ENCODE assay signal across 9 cellular contexts in the genomic region with DNA sequence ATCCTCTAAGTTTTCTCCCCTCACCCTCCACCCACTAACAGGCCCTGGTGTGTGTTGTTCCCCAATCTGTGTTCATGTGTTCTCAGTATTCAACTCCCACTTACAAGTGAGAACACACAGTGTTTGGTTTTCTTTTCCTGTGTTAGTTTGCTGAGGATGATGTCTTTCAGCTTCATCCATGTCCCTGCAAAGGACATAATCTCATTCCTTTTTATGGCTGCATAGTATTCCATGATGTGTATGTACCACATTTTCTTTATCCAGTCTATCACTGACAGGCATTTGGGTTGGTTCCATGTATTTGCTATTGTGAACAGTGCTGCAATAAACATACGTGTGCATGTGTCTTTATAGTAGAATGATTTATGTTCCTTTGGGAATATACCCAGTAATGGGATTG. TPM values are rescaled to one million over a fixed set of nuclear protein-coding genes. Genes with fewer than 3 reads are reported as not detected.
A peak's percentile ranks its signal among the peaks of the same experiment; 100 is the strongest.
DNase-seq lines count a peak whose midpoint lies in the region; ATAC-seq and TF ChIP-seq lines count a peak whose summit lies in the region.
"Not testable (repeated sequence)": the region's sequence is repeated elsewhere in the genome, so short reads cannot be mapped to it uniquely, and the experiment has no call there.
"Had no signal": no experiment of that assay in that cellular context is flagged by ENCODE, and none has a peak within 500 bp of the region (broad histone marks: within the 10 kb centered on the region; RNA-seq: fewer than 3 reads in every experiment).

No MANE protein-coding gene starts in this region.

- not testable (repeated sequence) for H3K9me3 ChIP-seq in HEK293 (ENCODE audit: control insufficient read depth, insufficient read depth, low read depth, low read length); Karpas-422 (ENCODE audit: low read length); neural progenitor cell (ENCODE audit: low read depth)

- H3K9me2 ChIP-seq in Karpas-422 (replicated peaks; ENCODE audit: insufficient read depth, low read length): not testable (repeated sequence)

- POLR2A ChIA-PET in HEK293 (lab: Yijun Ruan, JAX): not testable (repeated sequence)

- not testable (repeated sequence) for H3K36me3 ChIP-seq in HEK293 (ENCODE audit: control insufficient read depth in 2 of 2, insufficient read depth in 1 of 2, low read length in 2 of 2); Karpas-422 (ENCODE audit: insufficient read depth, low read length); neural progenitor cell

- H2AFZ ChIP-seq in Karpas-422 (ENCODE audit: low read length); neural progenitor cell (replicated peaks): not testable (repeated sequence)

- H3K27ac ChIP-seq in HEK293 (ENCODE audit: extremely low read depth, low read depth, low read length); Karpas-422 (ENCODE audit: low read length); neural progenitor cell: not testable (repeated sequence)
- peak overlapping the region; percentile 82 for H3K27ac ChIP-seq in VCaP

- not testable (repeated sequence) for TF ChIP-seq CTCF in HEK293 (tag by site-specific recombination; IDR thresholded peaks at IDR 0.05); VCaP (conservative IDR thresholded peaks at IDR 0.05); neural crest cell (conservative IDR thresholded peaks at IDR 0.05); neural progenitor cell (IDR thresholded peaks at IDR 0.05); type B pancreatic cell (conservative IDR thresholded peaks at IDR 0.05)

- not testable (repeated sequence) for H3K27me3 ChIP-seq in Karpas-422 (ENCODE audit: low read length)
- peaks cover 37% of the 10 kb centered on the region for H3K27me3 ChIP-seq in neural progenitor cell

- H3F3A ChIP-seq in neural progenitor cell (ENCODE audit: low read depth): peaks cover 11% of the 10 kb centered on the region

- H3K36me3 Mint-ChIP-seq in activated CD8-positive, alpha-beta memory T cell treated with anti-CD3 and anti-CD28 coated beads, Interleukin-2, amount 10 ng/mL, durations not matched to agents 7 days and 5 days: peaks cover 26% of the 10 kb centered on the region
- H3K36me3 Mint-ChIP-seq in dendritic cell treated with granulocyte-macrophage colony-stimulating factor and Interleukin-4, amounts not matched to agents 40 ng/mL and 50 ng/mL, for 4 days (ENCODE audit: low read depth): peaks cover 23% of the 10 kb centered on the region
- H3K36me3 Mint-ChIP-seq in neural crest cell (ENCODE audit: low read depth): peaks cover 14% of the 10 kb centered on the region
- not testable (repeated sequence) for H3K36me3 Mint-ChIP-seq in neural progenitor cell, type B pancreatic cell

- H3K4me3 Mint-ChIP-seq in activated CD8-positive, alpha-beta memory T cell treated with anti-CD3 and anti-CD28 coated beads, Interleukin-2, amount 10 ng/mL, durations not matched to agents 7 days and 5 days; dendritic cell treated with granulocyte-macrophage colony-stimulating factor and Interleukin-4, amounts not matched to agents 40 ng/mL and 50 ng/mL, for 4 days; neural progenitor cell: not testable (repeated sequence)
- H3K4me3 Mint-ChIP-seq in neural crest cell: peak overlapping the region; percentile 22
- peak overlapping the region; percentile 35 for H3K4me3 Mint-ChIP-seq in type B pancreatic cell

- ATAC-seq in activated CD8-positive, alpha-beta memory T cell treated with anti-CD3 and anti-CD28 coated beads, Interleukin-2, amount 10 ng/mL, durations not matched to agents 7 days and 5 days: not testable (repeated sequence)

- CTCF ChIA-PET in HEK293 (lab: Yijun Ruan, JAX); activated CD8-positive, alpha-beta memory T cell treated with anti-CD3 and anti-CD28 coated beads, Interleukin-2, amount 10 ng/mL, durations not matched to agents 7 days and 5 days (lab: Charles Lee): not testable (repeated sequence)

- H3K4me1 Mint-ChIP-seq in activated CD8-positive, alpha-beta memory T cell treated with anti-CD3 and anti-CD28 coated beads, Interleukin-2, amount 10 ng/mL, durations not matched to agents 7 days and 5 days: peaks cover 35% of the 10 kb centered on the region
- peaks cover 49% of the 10 kb centered on the region for H3K4me1 Mint-ChIP-seq in dendritic cell treated with granulocyte-macrophage colony-stimulating factor and Interleukin-4, amounts not matched to agents 40 ng/mL and 50 ng/mL, for 4 days (ENCODE audit: low read depth)
- peaks cover 19% of the 10 kb centered on the region for H3K4me1 Mint-ChIP-seq in neural crest cell
- H3K4me1 Mint-ChIP-seq in neural progenitor cell; type B pancreatic cell (ENCODE audit: unreplicated experiment): not testable (repeated sequence)

- not testable (repeated sequence) for H3K4me1 ChIP-seq in HEK293 (ENCODE audit: control insufficient read depth, insufficient read depth, low read length); neural progenitor cell
- H3K4me1 ChIP-seq in Karpas-422 (ENCODE audit: low read length): peaks cover 14% of the 10 kb centered on the region

- H3K27me3 Mint-ChIP-seq in activated CD8-positive, alpha-beta memory T cell treated with anti-CD3 and anti-CD28 coated beads, Interleukin-2, amount 10 ng/mL, durations not matched to agents 7 days and 5 days; dendritic cell treated with granulocyte-macrophage colony-stimulating factor and Interleukin-4, amounts not matched to agents 40 ng/mL and 50 ng/mL, for 4 days; neural crest cell (ENCODE audit: low read depth); neural progenitor cell (ENCODE audit: insufficient read depth, low read depth); type B pancreatic cell: not testable (repeated sequence)

- not testable (repeated sequence) for H3K9ac ChIP-seq in Karpas-422 (ENCODE audit: low read length); neural progenitor cell

- DNase-seq in Karpas-422: peak; percentile 9
- not testable (repeated sequence) for DNase-seq in activated CD8-positive, alpha-beta memory T cell treated with anti-CD3 and anti-CD28 coated beads, Interleukin-2, amount 10 ng/mL, durations not matched to agents 7 days and 5 days; neural crest cell (ENCODE audit: low read depth, low spot score); neural progenitor cell (ENCODE audit: low spot score); type B pancreatic cell (ENCODE audit: extremely low spot score, unreplicated experiment)

- not testable (repeated sequence) for H3K9me3 Mint-ChIP-seq in activated CD8-positive, alpha-beta memory T cell treated with anti-CD3 and anti-CD28 coated beads, Interleukin-2, amount 10 ng/mL, durations not matched to agents 7 days and 5 days (ENCODE audit: low read depth); neural crest cell; neural progenitor cell; type B pancreatic cell
- H3K9me3 Mint-ChIP-seq in dendritic cell treated with granulocyte-macrophage colony-stimulating factor and Interleukin-4, amounts not matched to agents 40 ng/mL and 50 ng/mL, for 4 days: peaks cover 15% of the 10 kb centered on the region

- H3K4me2 ChIP-seq in Karpas-422 (ENCODE audit: low read depth, low read length, poor library complexity, severe bottlenecking); neural progenitor cell: not testable (repeated sequence)

- H3K4me3 ChIP-seq in HEK293 (ENCODE audit: low read depth, low read length); Karpas-422 (ENCODE audit: low read length); neural progenitor cell: not testable (repeated sequence)

- H4K20me1 ChIP-seq in Karpas-422 (ENCODE audit: insufficient read depth, low read depth, low read length); neural progenitor cell (ENCODE audit: low read depth): not testable (repeated sequence)

- intact Hi-C loops in dendritic cell treated with granulocyte-macrophage colony-stimulating factor and Interleukin-4, amounts not matched to agents 40 ng/mL and 50 ng/mL, for 4 days (cut with micrococcal nuclease): loop anchor here (5.0 kb wide), 1 partner anchor 37 kb away; no protein-coding TSS in a partner anchor

- H3K27ac Mint-ChIP-seq in activated CD8-positive, alpha-beta memory T cell treated with anti-CD3 and anti-CD28 coated beads, Interleukin-2, amount 10 ng/mL, durations not matched to agents 7 days and 5 days: peak overlapping the region; percentile 17
- H3K27ac Mint-ChIP-seq in dendritic cell treated with granulocyte-macrophage colony-stimulating factor and Interleukin-4, amounts not matched to agents 40 ng/mL and 50 ng/mL, for 4 days: peak overlapping the region; percentile 45
- not testable (repeated sequence) for H3K27ac Mint-ChIP-seq in neural crest cell (ENCODE audit: unreplicated experiment); type B pancreatic cell
- peak overlapping the region; percentile 58 for H3K27ac Mint-ChIP-seq in neural progenitor cell

- H3K79me2 ChIP-seq in Karpas-422 (ENCODE audit: low read length); neural progenitor cell (ENCODE audit: low read depth): not testable (repeated sequence)

TF ChIP-seq in HEK293, 187 proteins besides CTCF, POLR2A, EP300 and RAD21 (continues in another document):
- TF ChIP-seq ZNF146 (tag by site-specific recombination; IDR thresholded peaks at IDR 0.05): peak; percentile 96

RNA-seq across cellular contexts. Expression of gene LRRC63, which starts 3.0 kb away (rescaled TPM):
- total RNA-seq in Karpas-422 (2014; rRNA removed; shearing (Covaris generic); ENCODE audit: low replicate concordance): not detected in 2 replicates
- total RNA-seq in activated CD8-positive, alpha-beta memory T cell treated with anti-CD3 and anti-CD28 coated beads, Interleukin-2, amount 10 ng/mL, durations not matched to agents 7 days and 5 days: 1 to 10 TPM; 1.5 to 2.1 TPM
- total RNA-seq in neural crest cell (0.37 and 0.52 TPM in 2 replicates), neural progenitor cell (ENCODE audit: low replicate concordance) (not detected in 2 replicates), type B pancreatic cell (ENCODE audit: low replicate concordance) (0.24 and 0.29 TPM in 2 replicates)
- total RNA-seq: Caco-2 had no signal

RNA-seq across cellular contexts. Expression of gene LCP1, which starts 32.8 kb away (rescaled TPM):
- total RNA-seq in Karpas-422 (2014; rRNA removed; shearing (Covaris generic); ENCODE audit: low replicate concordance): 352 and 415 TPM in 2 replicates
- total RNA-seq in activated CD8-positive, alpha-beta memory T cell treated with anti-CD3 and anti-CD28 coated beads, Interleukin-2, amount 10 ng/mL, durations not matched to agents 7 days and 5 days: 1,000 to 10,000 TPM in 1 of 2 experiments, 100 to 1,000 TPM in 1; 923 to 1,101 TPM
- total RNA-seq in neural crest cell (7.6 and 8.5 TPM in 2 replicates), neural progenitor cell (ENCODE audit: low replicate concordance) (0.34 and 2.2 TPM in 2 replicates), type B pancreatic cell (ENCODE audit: low replicate concordance) (43.3 and 157 TPM in 2 replicates)
